8 cellular contexts compared by ENCODE assay signal in genomic region chr3:165139918-165140317, GRCh38. TPM values are rescaled to one million over a fixed set of nuclear protein-coding genes. Genes with fewer than 3 reads are reported as not detected.
"Had no signal": no experiment of that assay in that cellular context is flagged by ENCODE, and none has a peak within 500 bp of the region (broad histone marks: within the 10 kb centered on the region; RNA-seq: fewer than 3 reads in every experiment).

No MANE protein-coding gene starts in this region.

RNA-seq across cellular contexts. Expression of gene SLITRK3, which starts 56.3 kb away (rescaled TPM):
- total RNA-seq: natural killer cell, osteoblast, pulmonary artery endothelial cell, sciatic nerve, smooth muscle cell, spleen, subcutaneous adipose tissue, tibial nerve had no signal
- polyA plus RNA-seq: smooth muscle cell, spleen had no signal
